In the genomic region with DNA sequence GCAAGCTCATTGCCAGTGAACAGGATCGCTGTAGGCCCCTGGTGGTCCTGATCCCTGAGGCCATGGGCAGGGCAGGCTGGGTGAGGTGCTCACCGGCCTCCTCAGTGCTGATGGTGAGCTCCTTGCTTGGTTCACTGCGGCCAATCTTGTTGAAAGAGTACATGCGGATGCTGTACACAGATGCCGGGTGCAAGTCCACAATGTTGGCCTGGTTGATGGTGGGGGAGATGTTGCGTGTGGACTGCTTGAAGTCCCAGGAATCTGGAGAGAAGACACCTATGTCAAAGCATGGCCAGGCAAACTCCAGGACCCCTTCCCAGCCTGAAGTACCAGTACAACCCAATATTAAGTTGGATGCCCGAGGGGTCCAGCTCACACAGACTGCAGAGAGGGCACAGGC, we compare ENCODE assay signal across 8 cellular contexts.
"Had no signal": no experiment of that assay in that cellular context is flagged by ENCODE, and none has a peak within 500 bp of the region (broad histone marks: within the 10 kb centered on the region; RNA-seq: fewer than 3 reads in every experiment).

No MANE protein-coding gene starts in this region.

- H3K36me3 Mint-ChIP-seq: IgD-negative memory B cell had no signal

- ATAC-seq: HepG2, K562 had no signal

- DNase-seq: IMR-90, KBM-7, KG1 had no signal

- H3K27ac Mint-ChIP-seq: IgD-negative memory B cell had no signal

- H3K4me3 Mint-ChIP-seq: IgD-negative memory B cell had no signal

- H3K27ac ChIP-seq: HL-60 had no signal

- H3K4me1 Mint-ChIP-seq: IgD-negative memory B cell had no signal

- H3K4me3 ChIP-seq: K562 had no signal

- FAIRE-seq: HepG2, HTR-8/SVneo, K562 had no signal
